In the genomic region with DNA sequence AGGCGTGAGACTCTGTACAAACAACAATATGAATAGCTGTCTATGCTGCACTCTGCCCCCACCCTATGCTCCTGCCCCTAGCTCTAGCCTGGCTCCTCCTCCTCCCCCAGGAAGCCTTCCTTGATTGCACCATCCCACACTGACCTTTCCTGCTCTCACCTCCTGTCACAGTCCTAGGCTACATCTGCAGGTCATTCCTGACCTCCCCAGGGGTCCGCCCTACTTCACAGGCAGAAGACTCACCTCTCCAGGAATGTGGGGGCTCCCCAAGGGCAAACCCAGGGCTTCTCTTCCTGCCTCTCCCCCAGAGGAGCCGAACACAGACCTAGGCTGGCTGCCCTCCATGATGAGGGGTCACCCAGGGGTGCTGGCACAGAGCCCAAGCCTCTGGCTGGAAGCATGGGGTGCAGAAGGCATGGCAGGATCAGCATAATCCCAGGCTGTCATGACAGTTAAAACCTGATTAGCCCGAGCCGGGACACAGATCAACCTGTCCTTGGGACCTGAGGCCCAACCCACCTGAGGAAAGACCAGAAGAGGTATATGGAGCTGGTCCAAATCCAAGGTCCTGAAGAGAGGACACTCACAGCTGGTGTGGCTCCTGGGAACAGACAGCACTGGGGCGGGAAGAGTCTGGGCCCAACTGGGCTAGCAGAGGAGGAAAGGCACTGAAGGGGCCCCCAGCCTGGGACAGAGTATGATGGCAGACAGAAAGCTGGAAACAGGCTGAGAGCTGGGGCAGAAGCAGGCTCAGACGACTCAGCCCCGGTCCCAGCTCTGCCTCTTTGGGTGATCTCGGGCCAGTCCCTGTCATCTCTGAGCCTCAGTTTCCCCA, we compare ENCODE assay signal across 16 cellular contexts. TPM values are rescaled to one million over a fixed set of nuclear protein-coding genes. Genes with fewer than 3 reads are reported as not detected.
A peak's percentile ranks its signal among the peaks of the same experiment; 100 is the strongest.
DNase-seq lines count a peak whose midpoint lies in the region; TF ChIP-seq lines count a peak whose summit lies in the region.
"Had no signal": no experiment of that assay in that cellular context is flagged by ENCODE, and none has a peak within 500 bp of the region (broad histone marks: within the 10 kb centered on the region; RNA-seq: fewer than 3 reads in every experiment).

No MANE protein-coding gene starts in this region.

- no peaks in the 10 kb centered on the region for H3K27me3 ChIP-seq in parathyroid adenoma (ENCODE audit: control insufficient read depth, insufficient read depth, low read length)
- H3K27me3 ChIP-seq: cardiac muscle cell had no signal

- H3K9me3 ChIP-seq in parathyroid adenoma (ENCODE audit: control insufficient read depth, low read length) = no peaks in the 10 kb centered on the region
- H3K9me3 ChIP-seq: heart right ventricle had no signal

- peaks cover 75% of the 10 kb centered on the region for H3K4me1 Mint-ChIP-seq in activated naive CD8-positive, alpha-beta T cell treated with anti-CD3 and anti-CD28 coated beads for 36 hours

- no peak overlapping the region for H2AFZ ChIP-seq in parathyroid adenoma

- TF ChIP-seq CTCF in parathyroid adenoma (IDR thresholded peaks at IDR 0.05) (no peak), coronary artery (IDR thresholded peaks at IDR 0.05) (no peak)

- DNase-seq in D341Med (ENCODE audit: low spot score) = peak; percentile 62
- DNase-seq in activated naive CD8-positive, alpha-beta T cell treated with anti-CD3 and anti-CD28 coated beads for 36 hours = no peak
- DNase-seq in ACHN = no peak
- DNase-seq in coronary artery (ENCODE audit: low spot score) = no peak
- no peak for DNase-seq in T1000 (lab: John Stamatoyannopoulos, UW)
- DNase-seq: CD4-positive, alpha-beta memory T cell; H9; heart right ventricle; left colon; NCI-H2107; retina; stimulated activated CD4-positive, alpha-beta T cell treated with anti-CD3 and anti-CD28 coated beads, Interleukin-4, amount 100 ng/mL, for 24 hours; stimulated activated naive CD4-positive, alpha-beta T cell had no signal

- peaks cover 39% of the 10 kb centered on the region for H3K4me1 ChIP-seq in parathyroid adenoma

- no peak overlapping the region for H3K4me3 ChIP-seq in parathyroid adenoma (ENCODE audit: low read depth, low read length)
- H3K4me3 ChIP-seq in coronary artery = no peak overlapping the region
- H3K4me3 ChIP-seq: cardiac muscle cell, heart right ventricle had no signal

- no peak overlapping the region for H3K9ac ChIP-seq in parathyroid adenoma

- H3K36me3 ChIP-seq in parathyroid adenoma (ENCODE audit: control insufficient read depth, insufficient read depth, low read length) = no peaks in the 10 kb centered on the region
- H3K36me3 ChIP-seq: cardiac muscle cell, heart right ventricle had no signal

- no peak overlapping the region for H3K4me2 ChIP-seq in parathyroid adenoma (ENCODE audit: low read length)

- peak overlapping the region; percentile 80 for H3K27ac Mint-ChIP-seq in activated naive CD8-positive, alpha-beta T cell treated with anti-CD3 and anti-CD28 coated beads for 36 hours

- H3K9me3 Mint-ChIP-seq in activated naive CD8-positive, alpha-beta T cell treated with anti-CD3 and anti-CD28 coated beads for 36 hours = no peaks in the 10 kb centered on the region
- H3K9me3 Mint-ChIP-seq: CD4-positive, alpha-beta memory T cell; H9 had no signal

- H3K4me3 Mint-ChIP-seq in activated naive CD8-positive, alpha-beta T cell treated with anti-CD3 and anti-CD28 coated beads for 36 hours = peak overlapping the region; percentile 42
- H3K4me3 Mint-ChIP-seq: CD4-positive, alpha-beta memory T cell; H9 had no signal

- in situ Hi-C loops in ACHN (cut with HindIII; ENCODE audit: low pct_ligation_motif_present, low pct_unique_long_range_greater_than_20kb, low sequenced_read_pairs) = no loop called here

- TF ChIP-seq POLR2A in GM19193 (IDR thresholded peaks at IDR 0.05; ENCODE audit: extremely low read depth, insufficient read depth, insufficient read length) = peak; percentile 9

- H3K36me3 Mint-ChIP-seq in activated naive CD8-positive, alpha-beta T cell treated with anti-CD3 and anti-CD28 coated beads for 36 hours = peaks cover 64% of the 10 kb centered on the region
- H3K36me3 Mint-ChIP-seq: CD4-positive, alpha-beta memory T cell had no signal

- peaks cover 5% of the 10 kb centered on the region for H3K79me2 ChIP-seq in parathyroid adenoma

- H3K27ac ChIP-seq in parathyroid adenoma (peak overlapping the region; percentile 84), coronary artery (no peak overlapping the region)

- H3K27me3 Mint-ChIP-seq in activated naive CD8-positive, alpha-beta T cell treated with anti-CD3 and anti-CD28 coated beads for 36 hours = no peaks in the 10 kb centered on the region

RNA-seq across cellular contexts. Expression of gene SEMA7A, which starts 5.9 kb away (rescaled TPM):
- 10 to 100 TPM; 48.8 to 51.4 TPM for total RNA-seq in activated naive CD8-positive, alpha-beta T cell treated with anti-CD3 and anti-CD28 coated beads for 36 hours

RNA-seq across cellular contexts. Expression of gene UBL7, which starts 33.1 kb away (rescaled TPM):
- 10 to 100 TPM; 56.6 to 56.8 TPM for total RNA-seq in activated naive CD8-positive, alpha-beta T cell treated with anti-CD3 and anti-CD28 coated beads for 36 hours
